In genomic region chr7:102464577-102465280, GRCh38 we compare ENCODE assay signal across 8 cellular contexts. TPM values are rescaled to one million over a fixed set of nuclear protein-coding genes. Genes with fewer than 3 reads are reported as not detected.
A peak's percentile ranks its signal among the peaks of the same experiment; 100 is the strongest.
DNase-seq lines count a peak whose midpoint lies in the region; TF ChIP-seq lines count a peak whose summit lies in the region.

ALKBH4 (minus strand) TSS chr7:102464863; CDS start chr7:102464836, 27 bp downstream.
LRWD1 (plus strand) TSS chr7:102464984; CDS start chr7:102465081, 97 bp downstream.

- in situ Hi-C loops in G401 (cut with HindIII; ENCODE audit: low sequenced_read_pairs) = no loop called here

- H4K20me1 ChIP-seq in H9 (ENCODE audit: control insufficient read depth, insufficient read depth, insufficient read length) (no peaks in the 10 kb centered on the region), neural progenitor cell (ENCODE audit: low read depth) (peaks cover 5% of the 10 kb centered on the region)

- DNase-seq in G401 (ENCODE audit: low spot score) = peak; percentile 86
- peak; percentile 88 for DNase-seq in H9
- peak; percentile 91 for DNase-seq in M059J (ENCODE audit: low read depth)
- DNase-seq in SHP77 treated with DMSO at 0.1 percent for 48 hours (lab: John Stamatoyannopoulos, UW) = peak; percentile 65
- DNase-seq in activated effector memory CD4-positive, alpha-beta T cell treated with anti-CD3 and anti-CD28 coated beads, Interleukin-2, amount 50 U/mL, for 16 hours = peak; percentile 98
- DNase-seq in foreskin fibroblast = peak; percentile 91 to 98
- peak; percentile 96 for DNase-seq in neural progenitor cell (ENCODE audit: low spot score)

- H3K36me3 Mint-ChIP-seq in H9 (ENCODE audit: insufficient read depth in 1 of 3, low read depth in 3 of 3) (peaks cover 8 to 27% (median 22%) of the 10 kb centered on the region in 3 experiments; a peak in 6 of 7 replicates), neural progenitor cell (peaks cover 4% of the 10 kb centered on the region)

- no peak within 1 kb of the TSS for H2AK5ac ChIP-seq in H9 (ENCODE audit: insufficient read length, low read length)

- H3F3A ChIP-seq in neural progenitor cell (ENCODE audit: low read depth) = no peaks in the 10 kb centered on the region

- no peak within 1 kb of the TSS for H2BK15ac ChIP-seq in H9 (ENCODE audit: low read depth, low read length)

- no peak within 1 kb of the TSS for H2BK20ac ChIP-seq in H9 (ENCODE audit: low read depth, low read length, poor library complexity, severe bottlenecking)

- H3K4me1 ChIP-seq in H9 (ENCODE audit: insufficient read depth, low read length) (no peaks in the 10 kb centered on the region), neural progenitor cell (no peaks in the 10 kb centered on the region), stomach smooth muscle (ENCODE audit: control insufficient read depth, insufficient read depth, low read length) (peaks cover 23% of the 10 kb centered on the region)

- TF ChIP-seq CTCF in H9 (conservative IDR thresholded peaks at IDR 0.05) (peak; percentile 21; the same call in 1 of the 3 replicates), foreskin fibroblast (IDR thresholded peaks at IDR 0.05; ENCODE audit: low read depth, low read length) (no peak), neural progenitor cell (IDR thresholded peaks at IDR 0.05) (peak; percentile 33)

- H3K79me2 ChIP-seq in H9 (ENCODE audit: insufficient read depth, low read length) (no peaks in the 10 kb centered on the region), neural progenitor cell (ENCODE audit: low read depth) (peaks cover 23% of the 10 kb centered on the region)

- peak within 1 kb of the TSS; percentile 81 for H3K9ac ChIP-seq in H9 (ENCODE audit: extremely low read depth, insufficient read length, low read length)
- peak within 1 kb of the TSS; percentile 92 for H3K9ac ChIP-seq in neural progenitor cell
- peak within 1 kb of the TSS; percentile 96 for H3K9ac ChIP-seq in stomach smooth muscle (ENCODE audit: low read length in 2 of 2)

- H3K18ac ChIP-seq in H9 (ENCODE audit: insufficient read length, low read depth, low read length) = no peak within 1 kb of the TSS

- H3K56ac ChIP-seq in H9 (ENCODE audit: insufficient read length, low read depth, low read length) = no peak within 1 kb of the TSS

- H3K36me3 ChIP-seq in neural progenitor cell (no peaks in the 10 kb centered on the region), stomach smooth muscle (ENCODE audit: control insufficient read depth in 2 of 2, insufficient read depth in 2 of 2, low read length in 2 of 2) (no peaks in the 10 kb centered on the region)

- H3K9me3 ChIP-seq in H9 (ENCODE audit: control insufficient read depth, low read depth, low read length) (no peaks in the 10 kb centered on the region), neural progenitor cell (ENCODE audit: low read depth) (no peaks in the 10 kb centered on the region), stomach smooth muscle (ENCODE audit: control insufficient read depth in 2 of 2, low read length in 2 of 2) (no peaks in the 10 kb centered on the region)

- H2BK5ac ChIP-seq in H9 (ENCODE audit: insufficient read length, low read length) = no peak within 1 kb of the TSS

- H2AFZ ChIP-seq in H9 (ENCODE audit: low read length) (no peak within 1 kb of the TSS), neural progenitor cell (replicated peaks) (peak within 1 kb of the TSS; percentile 100)

- H4K5ac ChIP-seq in H9 (ENCODE audit: insufficient read length, low read depth, low read length) = no peak within 1 kb of the TSS

- H3K14ac ChIP-seq in H9 (ENCODE audit: insufficient read depth, low read length) = 0 out of 2 replicates have a peak within 1 kb of the TSS, but pooled peaks have one; percentile 6

- H3T11ph ChIP-seq in H9 (ENCODE audit: low read length) = no peak within 1 kb of the TSS

- H3K27ac ChIP-seq in H9 (ENCODE audit: insufficient read length, low read depth, low read length) = no peak within 1 kb of the TSS
- H3K27ac ChIP-seq in neural progenitor cell = no peak within 1 kb of the TSS
- H3K27ac ChIP-seq in stomach smooth muscle (ENCODE audit: low read length) = peak within 1 kb of the TSS; percentile 55

- H2BK12ac ChIP-seq in H9 (ENCODE audit: insufficient read length, low read depth, low read length) = no peak within 1 kb of the TSS

- H3K27me3 ChIP-seq in H9 (ENCODE audit: insufficient read depth, low read length) (no peaks in the 10 kb centered on the region), neural progenitor cell (no peaks in the 10 kb centered on the region), stomach smooth muscle (ENCODE audit: control insufficient read depth in 1 of 2, insufficient read depth in 2 of 2, low read length in 2 of 2) (no peaks in the 10 kb centered on the region)

- peaks cover 6% of the 10 kb centered on the region for H3K23me2 ChIP-seq in H9 (ENCODE audit: insufficient read length, low read depth, low read length, poor library complexity, severe bottlenecking)

- peak within 1 kb of the TSS in 2 of 3 experiments; percentile 88 to 89; a peak in 4 of 7 replicates for H3K27ac Mint-ChIP-seq in H9
- H3K27ac Mint-ChIP-seq in neural progenitor cell = peak within 1 kb of the TSS; percentile 88

- no peak within 1 kb of the TSS for H4K91ac ChIP-seq in H9 (ENCODE audit: insufficient read length, low read depth, low read length)

- H3K4ac ChIP-seq in H9 (ENCODE audit: low read depth, low read length) = no peak within 1 kb of the TSS

- H3K27me3 Mint-ChIP-seq in H9 (ENCODE audit: low read depth) (peaks cover 2% of the 10 kb centered on the region; the same call in 1 of the 2 replicates), neural progenitor cell (ENCODE audit: insufficient read depth, low read depth) (peaks cover 6% of the 10 kb centered on the region)

- no CpG with 5 or more reads among the region's 81 CpGs for WGBS in H9 (ENCODE audit: extremely low coverage, insufficient read length, low lambda C conversion rate)

- H3K4me2 ChIP-seq in H9 (ENCODE audit: insufficient read depth, insufficient read length, low read length) (peak within 1 kb of the TSS; percentile 66), neural progenitor cell (peak within 1 kb of the TSS; percentile 99)

- H3K79me1 ChIP-seq in H9 (ENCODE audit: insufficient read depth, low read depth, low read length, poor library complexity, severe bottlenecking) = peaks cover 2% of the 10 kb centered on the region

- H3K4me1 Mint-ChIP-seq in H9 (peaks cover 11 to 13% of the 10 kb centered on the region in 2 experiments; a peak in 3 of 4 replicates), neural progenitor cell (peaks cover 17% of the 10 kb centered on the region)

- H3K4me3 ChIP-seq in foreskin fibroblast (ENCODE audit: low read depth in 1 of 2, low read length in 2 of 2) = peak within 1 kb of the TSS; percentile 86 to 100
- H3K4me3 ChIP-seq in neural progenitor cell = peak within 1 kb of the TSS; percentile 99
- H3K4me3 ChIP-seq in stomach smooth muscle (ENCODE audit: low read length in 2 of 2) = peak within 1 kb of the TSS; percentile 86 to 99

- H3K4me3 Mint-ChIP-seq in H9 (peak within 1 kb of the TSS; percentile 96 to 98), neural progenitor cell (peak within 1 kb of the TSS; percentile 96)

- H3K23ac ChIP-seq in H9 (ENCODE audit: insufficient read length, low read depth, low read length) = no peak within 1 kb of the TSS

- H2BK120ac ChIP-seq in H9 (ENCODE audit: low read depth, low read length, poor library complexity, severe bottlenecking) = no peak within 1 kb of the TSS

- H4K8ac ChIP-seq in H9 (replicated peaks; ENCODE audit: insufficient read length, low read depth, low read length) = no peak within 1 kb of the TSS

- no peaks in the 10 kb centered on the region for H3K9me3 Mint-ChIP-seq in H9
- no peaks in the 10 kb centered on the region for H3K9me3 Mint-ChIP-seq in neural progenitor cell

RNA-seq across cellular contexts. Expression of gene ALKBH4, which starts in this region (rescaled TPM):
- total RNA-seq in G401 (2014; rRNA removed; shearing (Covaris generic)) = 35.9 and 73.3 TPM in 2 replicates
- total RNA-seq in H9 (2021) (23.9 and 24.2 TPM in 2 replicates), neural progenitor cell (ENCODE audit: low replicate concordance) (6.5 and 50.7 TPM in 2 replicates)
- 41.2 and 50.7 TPM in 2 replicates for total RNA-seq in M059J (2014; rRNA removed; shearing (Covaris generic))

RNA-seq across cellular contexts. Expression of gene LRWD1, which starts in this region (rescaled TPM):
- total RNA-seq in G401 (2014; rRNA removed; shearing (Covaris generic)) = 60.6 and 75.4 TPM in 2 replicates
- total RNA-seq in H9 (2021) (33.1 and 35.1 TPM in 2 replicates), neural progenitor cell (ENCODE audit: low replicate concordance) (16.9 and 31.8 TPM in 2 replicates)
- 27.3 and 27.4 TPM in 2 replicates for total RNA-seq in M059J (2014; rRNA removed; shearing (Covaris generic))
